In the genomic region with DNA sequence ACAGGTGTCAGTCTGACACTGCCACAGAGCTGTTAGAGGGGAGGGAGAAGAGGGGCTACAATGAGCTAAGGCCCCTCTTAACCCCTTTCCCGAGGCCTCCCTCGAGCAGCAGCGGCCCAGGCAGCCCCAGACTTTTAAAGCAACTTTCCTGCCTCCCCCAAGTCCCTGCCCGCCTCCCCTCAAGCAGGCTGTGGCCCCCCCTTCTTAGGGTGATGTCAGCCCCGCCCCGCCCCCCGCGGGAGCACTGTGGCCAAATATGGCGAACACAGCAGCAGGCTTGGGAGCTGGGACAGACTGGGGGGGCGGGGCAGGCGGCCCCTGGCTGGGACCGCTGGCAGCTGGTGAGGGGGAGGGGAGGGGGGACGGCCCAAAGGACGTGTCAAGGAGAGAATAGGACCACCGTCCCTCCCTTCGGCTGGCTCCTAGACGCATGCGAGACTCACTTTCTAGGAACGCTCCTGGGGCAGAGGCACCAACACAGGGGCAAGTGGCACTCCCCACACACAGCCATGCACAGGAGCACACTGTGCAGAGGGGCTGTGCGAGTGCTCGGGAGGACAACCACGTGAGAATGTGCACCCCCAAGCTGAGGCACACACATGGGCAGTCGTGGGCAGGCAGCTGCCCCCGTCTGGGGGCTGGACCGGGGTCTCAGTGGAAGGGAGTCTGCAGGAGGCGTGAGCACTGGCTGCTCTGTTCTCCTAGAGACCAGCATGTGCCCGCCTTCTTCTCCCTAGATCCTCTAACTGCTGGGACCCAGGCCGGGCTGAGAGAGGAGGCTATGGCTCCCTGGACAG, we compare ENCODE assay signal across 9 cellular contexts. TPM values are rescaled to one million over a fixed set of nuclear protein-coding genes. Genes with fewer than 3 reads are reported as not detected.
DNase-seq lines count a peak whose midpoint lies in the region; ATAC-seq, FAIRE-seq and TF ChIP-seq lines count a peak whose summit lies in the region.
"Had no signal": no experiment of that assay in that cellular context is flagged by ENCODE, and none has a peak within 500 bp of the region (broad histone marks: within the 10 kb centered on the region; RNA-seq: fewer than 3 reads in every experiment).

No MANE protein-coding gene starts in this region.

- H3K4me3 ChIP-seq in CD8-positive, alpha-beta T cell (ENCODE audit: low read depth, low read length) = no peak overlapping the region
- H3K4me3 ChIP-seq in Peyer's patch = peak overlapping the region in 1 of 4 donors; percentile 21

- H3K27me3 Mint-ChIP-seq in CD8-positive, alpha-beta T cell (ENCODE audit: low read depth) = no peaks in the 10 kb centered on the region
- H3K27me3 Mint-ChIP-seq in osteocyte (ENCODE audit: unreplicated experiment) = no peaks in the 10 kb centered on the region

- CTCF ChIA-PET in CD8-positive, alpha-beta T cell (lab: Charles Lee) = no interaction called here

- no peak for DNase-seq in CD8-positive, alpha-beta T cell
- peak in 1 of 3 donors; percentile 71 for DNase-seq in Peyer's patch
- DNase-seq in head of caudate nucleus = peak in 35 of 42 donors; percentile 25 to 74 (median 46)
- DNase-seq in osteocyte (ENCODE audit: extremely low spot score, unreplicated experiment) = no peak
- no peak for DNase-seq in GM12892 (ENCODE audit: insufficient read length)
- no peak for DNase-seq in AML-193 (lab: John Stamatoyannopoulos, UW)
- DNase-seq in RPMI8226 = no peak
- DNase-seq: naive B cell had no signal

- ATAC-seq in CD8-positive, alpha-beta T cell = peak; percentile 59
- no peak for ATAC-seq in HG03432 (IDR thresholded peaks at IDR 0.05; ENCODE audit: unreplicated experiment)

- no peaks in the 10 kb centered on the region for H3K9me3 ChIP-seq in CD8-positive, alpha-beta T cell (ENCODE audit: low read length)
- no peaks in the 10 kb centered on the region for H3K9me3 ChIP-seq in Peyer's patch

- H3K36me3 Mint-ChIP-seq in CD8-positive, alpha-beta T cell = no peaks in the 10 kb centered on the region
- peaks cover 3% of the 10 kb centered on the region for H3K36me3 Mint-ChIP-seq in osteocyte (ENCODE audit: unreplicated experiment)
- H3K36me3 Mint-ChIP-seq: naive B cell had no signal

- POLR2A ChIA-PET in CD8-positive, alpha-beta T cell (lab: Charles Lee) = interaction anchor here (0.7 kb wide), 1 partner anchor 20 kb away, joined by 5 read pairs; no protein-coding TSS in a partner anchor

- no peak overlapping the region for H3K27ac ChIP-seq in CD8-positive, alpha-beta T cell (ENCODE audit: low read depth, low read length)
- H3K27ac ChIP-seq in Peyer's patch = peak overlapping the region; percentile 46 to 84 (median 62)

- H3K36me3 ChIP-seq in CD8-positive, alpha-beta T cell (ENCODE audit: insufficient read depth, low read length) = no peaks in the 10 kb centered on the region
- peaks cover 0 to under 1% (median 0%) of the 10 kb centered on the region in 3 donors for H3K36me3 ChIP-seq in Peyer's patch

- H3K27me3 ChIP-seq in CD8-positive, alpha-beta T cell (ENCODE audit: insufficient read depth, low read length) = no peaks in the 10 kb centered on the region
- no peaks in the 10 kb centered on the region for H3K27me3 ChIP-seq in Peyer's patch

- no peak for TF ChIP-seq CTCF in CD8-positive, alpha-beta T cell (IDR thresholded peaks at IDR 0.05)
- TF ChIP-seq CTCF in Peyer's patch (IDR thresholded peaks at IDR 0.05) = no peak
- TF ChIP-seq CTCF in osteocyte (IDR thresholded peaks at IDR 0.05) = no peak

- no peak for FAIRE-seq in GM12892 (lab: Jason Lieb, UNC)

- H3K4me1 ChIP-seq in CD8-positive, alpha-beta T cell (ENCODE audit: insufficient read depth, low read length) = no peaks in the 10 kb centered on the region
- H3K4me1 ChIP-seq in Peyer's patch = peaks cover 0 to 78% (median 4%) of the 10 kb centered on the region in 4 donors

- H3K27ac Mint-ChIP-seq in CD8-positive, alpha-beta T cell = no peak overlapping the region
- H3K27ac Mint-ChIP-seq in osteocyte (ENCODE audit: unreplicated experiment) = peak overlapping the region; percentile 92
- H3K27ac Mint-ChIP-seq: naive B cell had no signal

- H3K4me3 Mint-ChIP-seq in CD8-positive, alpha-beta T cell = no peak overlapping the region
- peak overlapping the region; percentile 59 for H3K4me3 Mint-ChIP-seq in osteocyte (ENCODE audit: unreplicated experiment)
- H3K4me3 Mint-ChIP-seq: naive B cell had no signal

- H3K9me3 Mint-ChIP-seq in CD8-positive, alpha-beta T cell = no peaks in the 10 kb centered on the region
- no peaks in the 10 kb centered on the region for H3K9me3 Mint-ChIP-seq in osteocyte (ENCODE audit: unreplicated experiment)
- H3K9me3 Mint-ChIP-seq: naive B cell had no signal

- peaks cover 12% of the 10 kb centered on the region for H3K4me1 Mint-ChIP-seq in CD8-positive, alpha-beta T cell (ENCODE audit: low read depth)
- H3K4me1 Mint-ChIP-seq in osteocyte (ENCODE audit: unreplicated experiment) = peaks cover 82% of the 10 kb centered on the region

- TF ChIP-seq POLR2A in Peyer's patch (IDR thresholded peaks at IDR 0.05) = no peak
- no peak for TF ChIP-seq POLR2A in GM12892 (IDR thresholded peaks at IDR 0.05; ENCODE audit: low read depth, low read length)

- intact Hi-C loops in CD8-positive, alpha-beta T cell (cut with DNase I, micrococcal nuclease) = no loop called here
- intact Hi-C loops in head of caudate nucleus (cut with DNase I) = no loop called here

RNA-seq across cellular contexts. Expression of a gene that starts 6.7 kb away (rescaled TPM):
- total RNA-seq in CD8-positive, alpha-beta T cell = not detected
- total RNA-seq in Peyer's patch (10 to 100 TPM; 10.7 to 32.9 (median 27.4) TPM), osteocyte (43.1 and 44.8 TPM in 2 replicates)
- polyA plus RNA-seq in GM12892 (2012; ENCODE audit: missing spikeins) = not detected

RNA-seq across cellular contexts. Expression of a gene that starts 22.0 kb away (rescaled TPM):
- 1,000 to 10,000 TPM; 2,275 to 2,367 TPM for total RNA-seq in CD8-positive, alpha-beta T cell
- total RNA-seq in Peyer's patch = 1,000 to 10,000 TPM in 1 of 4 donors, 100 to 1,000 TPM in 3; 347 to 1,065 (median 530) TPM
- total RNA-seq in osteocyte = 1,177 and 1,245 TPM in 2 replicates
- 3,366 TPM for polyA plus RNA-seq in GM12892 (2012; ENCODE audit: missing spikeins)

RNA-seq across cellular contexts. Expression of a gene that starts 22.5 kb away (rescaled TPM):
- total RNA-seq in CD8-positive, alpha-beta T cell = not detected
- not detected for total RNA-seq in Peyer's patch
- total RNA-seq in osteocyte = not detected in 2 replicates
- not detected for polyA plus RNA-seq in GM12892 (2012; ENCODE audit: missing spikeins)

RNA-seq across cellular contexts. Expression of a gene that starts 38.1 kb away (rescaled TPM):
- total RNA-seq in CD8-positive, alpha-beta T cell = 1 to 10 TPM; 1.1 to 1.2 TPM
- total RNA-seq in Peyer's patch = 1 to 10 TPM; 1.8 to 7.4 (median 4.2) TPM
- total RNA-seq in osteocyte = 7.8 TPM in 2 replicates
- polyA plus RNA-seq in GM12892 (2012; ENCODE audit: missing spikeins) = 6.1 TPM

Comparison
In these comparisons a context has a peak if more than half of its experiments do, and no peak if none do; other contexts are left out.
1. DNase-seq: peak in head of caudate nucleus (35 of 42); none in CD8-positive, alpha-beta T cell (0 of 7), osteocyte (single experiment), GM12892 (single experiment), AML-193 (0 of 2) and RPMI8226 (single experiment).
2. RNA of a gene that starts 6.7 kb away (total RNA-seq): 43.1 to 44.8 TPM in osteocyte and 10.7 to 32.9 TPM in Peyer's patch; not detected in CD8-positive, alpha-beta T cell; every median in the first group is over 10 times any median in the second.